In the genomic region with DNA sequence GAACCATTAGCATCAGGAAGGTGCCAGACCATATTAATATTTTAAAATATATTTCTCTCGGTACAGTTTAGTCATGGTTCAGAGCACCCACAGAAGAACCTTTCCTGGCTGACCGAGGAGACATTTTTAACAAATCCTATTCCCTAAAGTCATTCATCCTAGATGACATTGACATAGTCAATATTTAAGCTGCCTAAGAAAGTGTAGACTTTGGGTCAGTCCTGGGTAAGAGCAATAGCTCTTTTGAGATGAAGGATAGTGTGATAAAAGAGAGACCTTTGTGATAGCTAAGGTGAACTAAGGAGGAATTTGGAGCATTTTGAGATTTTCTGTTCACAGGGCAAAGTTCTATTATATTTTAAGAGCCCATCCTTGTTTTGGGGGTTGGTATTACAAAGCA, we compare ENCODE assay signal across 8 cellular contexts. TPM values are rescaled to one million over a fixed set of nuclear protein-coding genes. Genes with fewer than 3 reads are reported as not detected.
A peak's percentile ranks its signal among the peaks of the same experiment; 100 is the strongest.
DNase-seq lines count a peak whose midpoint lies in the region; ATAC-seq, FAIRE-seq and TF ChIP-seq lines count a peak whose summit lies in the region.

No MANE protein-coding gene starts in this region.

- TF ChIP-seq EP300 in HepG2 (IDR thresholded peaks at IDR 0.05; ENCODE audit: low read depth in 2 of 2, low read length in 2 of 2) (peak in 1 of 2 experiments; percentile 45; a peak in 1 of 4 replicates), HepG2 (CRISPR knock-in tag; IDR thresholded peaks at IDR 0.05; ENCODE audit: borderline replicate concordance) (no peak)

- no peak for TF ChIP-seq RAD21 in HepG2 (CRISPR knock-in tag; IDR thresholded peaks at IDR 0.05)

- peaks cover 2% of the 10 kb centered on the region for H3K36me3 Mint-ChIP-seq in activated naive CD8-positive, alpha-beta T cell
- peaks cover 16% of the 10 kb centered on the region for H3K36me3 Mint-ChIP-seq in activated CD4-positive, alpha-beta memory T cell treated with anti-CD3 and anti-CD28 coated beads, Interleukin-2, amount 10 ng/mL, durations not matched to agents 7 days and 5 days (ENCODE audit: low read depth)

- 19% methylated on average over 2 of the region's 2 CpGs for whole genome bisulfite sequencing in HepG2 (ENCODE audit: low lambda C conversion rate)
- 70% methylated on average over 2 of the region's 2 CpGs for WGBS in right lobe of liver (ENCODE audit: insufficient coverage, low coverage, low lambda C conversion rate, missing lambda C conversion rate)
- WGBS in mesodermal cell (ENCODE audit: insufficient coverage in 2 of 2), 2 experiments, result no CpG with 5 or more reads among the region's 2 CpGs
- 76% methylated on average over 2 of the region's 2 CpGs for WGBS in urinary bladder

- in situ Hi-C loops in HepG2 (cut with HindIII; ENCODE audit: extremely low pct_ligation_motif_present, low pct_unique_long_range_greater_than_20kb), result no loop called here

- TSS peak; percentile 21 for BruUV-seq in HepG2 (replicated peaks; lab: Mats Ljungman, UMichigan)

- peak overlapping the region; percentile 37 for H3K27ac ChIP-seq in HepG2 (ENCODE audit: extremely low read length, insufficient read depth, low read length)
- H3K27ac ChIP-seq in right lobe of liver, result no peak overlapping the region
- H3K27ac ChIP-seq in mesodermal cell (ENCODE audit: low read depth, low read length, severe bottlenecking), result peak overlapping the region; percentile 64
- H3K27ac ChIP-seq in urinary bladder (ENCODE audit: low read depth), result peak overlapping the region; percentile 38
- peak overlapping the region in 1 of 2 donors; percentile 50 for H3K27ac ChIP-seq in coronary artery

- no peaks in the 10 kb centered on the region for H3K9me3 Mint-ChIP-seq in activated naive CD8-positive, alpha-beta T cell (ENCODE audit: low read depth)
- H3K9me3 Mint-ChIP-seq in activated CD4-positive, alpha-beta memory T cell treated with anti-CD3 and anti-CD28 coated beads, Interleukin-2, amount 10 ng/mL, durations not matched to agents 7 days and 5 days, result no peaks in the 10 kb centered on the region

- POLR2A ChIA-PET in HepG2 (lab: Yijun Ruan, JAX), result interaction anchor here (1.1 kb wide), 1 partner anchor 12 kb away, joined by 3 read pairs; no protein-coding TSS in a partner anchor
- POLR2A ChIA-PET in activated CD4-positive, alpha-beta memory T cell treated with anti-CD3 and anti-CD28 coated beads, Interleukin-2, amount 10 ng/mL, durations not matched to agents 7 days and 5 days (lab: Charles Lee), result interaction anchor here (1.2 to 1.6 kb wide), 2 partner anchors 25 to 170 kb away, joined by 3 read pairs; no protein-coding TSS in a partner anchor

- ATAC-seq in HepG2, result peak; percentile 74
- no peak for ATAC-seq in right lobe of liver

- H3K36me3 ChIP-seq in HepG2 (replicated peaks in 1 of 2; ENCODE audit: control insufficient read depth in 1 of 2, insufficient read depth in 2 of 2, low read length in 2 of 2) (peaks cover 6 to 15% of the 10 kb centered on the region in 2 experiments), right lobe of liver (peaks cover 0 to 3% (median 0%) of the 10 kb centered on the region in 4 donors), mesodermal cell (ENCODE audit: control insufficient read depth, insufficient read depth, low read length) (peaks cover 37% of the 10 kb centered on the region), urinary bladder (ENCODE audit: insufficient read depth) (no peaks in the 10 kb centered on the region)

- DNase-seq in HepG2 (ENCODE audit: low spot score) (peak; percentile 38), right lobe of liver (no peak), coronary artery (ENCODE audit: low spot score) (no peak), NCI-H128 (lab: John Stamatoyannopoulos, UW; ENCODE audit: unreplicated experiment) (no peak)
- no peak for DNase-seq in activated CD4-positive, alpha-beta memory T cell treated with anti-CD3 and anti-CD28 coated beads, Interleukin-2, amount 10 ng/mL, durations not matched to agents 7 days and 5 days

- no peaks in the 10 kb centered on the region for H3K27me3 ChIP-seq in HepG2 (ENCODE audit: control insufficient read depth in 1 of 2, insufficient read depth in 2 of 2, low read length in 2 of 2)
- H3K27me3 ChIP-seq in right lobe of liver, result no peaks in the 10 kb centered on the region

- H3K79me2 ChIP-seq in HepG2 (ENCODE audit: insufficient read depth, low read length), result peaks cover 22% of the 10 kb centered on the region

- peak overlapping the region; percentile 28; the same call in 1 of the 2 replicates for H3K4me2 ChIP-seq in HepG2 (ENCODE audit: low read depth, low read length)

- no peaks in the 10 kb centered on the region for H3K9me3 ChIP-seq in HepG2 (ENCODE audit: low read length)
- no peaks in the 10 kb centered on the region for H3K9me3 ChIP-seq in right lobe of liver
- no peaks in the 10 kb centered on the region for H3K9me3 ChIP-seq in mesodermal cell (ENCODE audit: control insufficient read depth, low read length)

- no peak overlapping the region for H3K4me3 ChIP-seq in HepG2 (replicated peaks in 1 of 3; ENCODE audit: insufficient read depth in 1 of 3, low read depth in 2 of 3, low read length in 3 of 3)
- no peak overlapping the region for H3K4me3 ChIP-seq in right lobe of liver
- no peak overlapping the region for H3K4me3 ChIP-seq in mesodermal cell (ENCODE audit: extremely low read depth, insufficient read depth, low read length, poor library complexity, severe bottlenecking)
- no peak overlapping the region for H3K4me3 ChIP-seq in urinary bladder (ENCODE audit: low read depth, low read length)
- no peak overlapping the region for H3K4me3 ChIP-seq in coronary artery

- H3K4me1 ChIP-seq in HepG2 (ENCODE audit: insufficient read depth, low read length) (peaks cover 35% of the 10 kb centered on the region), right lobe of liver (peaks cover 0 to 22% (median 0%) of the 10 kb centered on the region in 4 donors), mesodermal cell (ENCODE audit: control insufficient read depth, insufficient read depth, low read length, poor library complexity, severe bottlenecking) (peaks cover 30% of the 10 kb centered on the region), urinary bladder (ENCODE audit: insufficient read depth) (peaks cover 3% of the 10 kb centered on the region)

- intact Hi-C loops in HepG2 (cut with micrococcal nuclease; ENCODE audit: unreplicated experiment) (loop anchor here (5.0 kb wide), 1 partner anchor 144 kb away; no protein-coding TSS in a partner anchor), right lobe of liver (cut with DNase I) (no loop called here)

- TF ChIP-seq CTCF in HepG2 (CRISPR knock-in tag; IDR thresholded peaks at IDR 0.05), result no peak
- TF ChIP-seq CTCF in right lobe of liver (IDR thresholded peaks at IDR 0.05), result no peak
- TF ChIP-seq CTCF in coronary artery (IDR thresholded peaks at IDR 0.05), result no peak

- H3K9ac ChIP-seq in HepG2 (ENCODE audit: insufficient read depth, low read depth, low read length), result no peak overlapping the region

- no peak overlapping the region for H2AFZ ChIP-seq in HepG2 (ENCODE audit: low read length)

- TF ChIP-seq POLR2A in HepG2 (IDR thresholded peaks at IDR 0.05; ENCODE audit: insufficient read depth in 1 of 2, low read depth in 2 of 2, low read length in 2 of 2) (no peak), right lobe of liver (IDR thresholded peaks at IDR 0.05) (no peak)

- CTCF ChIA-PET in HepG2 (lab: Yijun Ruan, JAX; ENCODE audit: low intra/inter-chr PET ratio, low total read pairs), result no interaction called here
- CTCF ChIA-PET in activated CD4-positive, alpha-beta memory T cell treated with anti-CD3 and anti-CD28 coated beads, Interleukin-2, amount 10 ng/mL, durations not matched to agents 7 days and 5 days (lab: Charles Lee), result no interaction called here

- peaks cover 83% of the 10 kb centered on the region for H3K4me1 Mint-ChIP-seq in activated naive CD8-positive, alpha-beta T cell (ENCODE audit: low read depth)
- H3K4me1 Mint-ChIP-seq in activated CD4-positive, alpha-beta memory T cell treated with anti-CD3 and anti-CD28 coated beads, Interleukin-2, amount 10 ng/mL, durations not matched to agents 7 days and 5 days, result peaks cover 37% of the 10 kb centered on the region

- no peaks in the 10 kb centered on the region for H3K27me3 Mint-ChIP-seq in activated naive CD8-positive, alpha-beta T cell
- no peaks in the 10 kb centered on the region for H3K27me3 Mint-ChIP-seq in activated CD4-positive, alpha-beta memory T cell treated with anti-CD3 and anti-CD28 coated beads, Interleukin-2, amount 10 ng/mL, durations not matched to agents 7 days and 5 days

- peak overlapping the region; percentile 78 for H3K27ac Mint-ChIP-seq in activated naive CD8-positive, alpha-beta T cell
- H3K27ac Mint-ChIP-seq in activated CD4-positive, alpha-beta memory T cell treated with anti-CD3 and anti-CD28 coated beads, Interleukin-2, amount 10 ng/mL, durations not matched to agents 7 days and 5 days, result no peak overlapping the region

- FAIRE-seq in HepG2 (lab: Jason Lieb, UNC), result no peak

- H3K4me3 Mint-ChIP-seq in activated naive CD8-positive, alpha-beta T cell, result peak overlapping the region; percentile 45
- no peak overlapping the region for H3K4me3 Mint-ChIP-seq in activated CD4-positive, alpha-beta memory T cell treated with anti-CD3 and anti-CD28 coated beads, Interleukin-2, amount 10 ng/mL, durations not matched to agents 7 days and 5 days

- peaks cover 12% of the 10 kb centered on the region for H4K20me1 ChIP-seq in HepG2 (ENCODE audit: insufficient read depth, low read length)

RNA-seq across cellular contexts. Expression of gene ZNF609, which starts 47.5 kb away (rescaled TPM):
- 8.9 and 9.1 TPM in 2 replicates for total RNA-seq in HepG2 (2016; rRNA removed; fragmentation: Illumina TruSeq; extraction: Trizol)
- total RNA-seq in HepG2 (2016; cell fraction: cytosol; rRNA removed; fragmentation: Illumina TruSeq; extraction: Trizol; ENCODE audit: low read depth), result 16.4 and 18.8 TPM in 2 replicates
- 7.5 and 8.4 TPM in 2 replicates for total RNA-seq in HepG2 (2016; cell fraction: insoluble cytoplasmic fraction; rRNA removed; fragmentation: Illumina TruSeq; extraction: Trizol)
- 9.1 and 10.8 TPM in 2 replicates for total RNA-seq in HepG2 (2016; cell fraction: membrane; rRNA removed; fragmentation: Illumina TruSeq; extraction: Trizol)
- 9.9 and 12.6 TPM in 2 replicates for total RNA-seq in HepG2 (2016; cell fraction: nucleus; rRNA removed; fragmentation: Illumina TruSeq; extraction: Trizol)
- 9.9 and 11.5 TPM in 2 replicates for polyA plus RNA-seq in HepG2 (2011; rRNA removed)
- 5.1 and 6.3 TPM in 2 replicates for polyA plus RNA-seq in HepG2 (2011; cell fraction: cytosol; rRNA removed)
- 8.3 and 14.7 TPM in 2 replicates for polyA plus RNA-seq in HepG2 (2011; cell fraction: nucleus; rRNA removed)
- 9.7 and 11.3 TPM in 2 replicates for polyA plus RNA-seq in HepG2 (2012)
- 0.28 and 0.34 TPM in 2 replicates for polyA plus RNA-seq in HepG2 (2016; cell fraction: cytosol; fragmentation: Illumina TruSeq; extraction: Trizol; ENCODE audit: low read depth)
- 6.2 and 8.7 TPM in 2 replicates for polyA plus RNA-seq in HepG2 (2016; cell fraction: insoluble cytoplasmic fraction; fragmentation: Illumina TruSeq; extraction: Trizol; ENCODE audit: low read depth)
- polyA plus RNA-seq in HepG2 (2016; cell fraction: membrane; fragmentation: Illumina TruSeq; extraction: Trizol; ENCODE audit: low read depth), result 1.2 and 1.5 TPM in 2 replicates
- polyA plus RNA-seq in HepG2 (2016; cell fraction: nucleus; fragmentation: Illumina TruSeq; extraction: Trizol; ENCODE audit: insufficient read depth, low read depth), result 9.8 and 10.0 TPM in 2 replicates
- 24.6 and 47.4 TPM in 2 replicates for polyA minus RNA-seq in HepG2 (2011; rRNA and poly(A)+ RNA removed; ENCODE audit: low replicate concordance)
- 9.9 and 12.1 TPM in 2 replicates for polyA minus RNA-seq in HepG2 (2011; cell fraction: cytosol; rRNA and poly(A)+ RNA removed)
- polyA minus RNA-seq in HepG2 (2011; cell fraction: nucleus; rRNA and poly(A)+ RNA removed), result 19.3 and 20.1 TPM in 2 replicates
- total RNA-seq in right lobe of liver, result 10 to 100 TPM; 10.7 to 16.1 (median 13.5) TPM
- polyA plus RNA-seq in mesodermal cell (2013, experiment 1 of 2), result 31.8 TPM
- polyA plus RNA-seq in mesodermal cell (2013, experiment 2 of 2), result 25.7 TPM
- 23.7 TPM for total RNA-seq in urinary bladder
- polyA plus RNA-seq in urinary bladder, result 15.0 TPM
- 10 to 100 TPM; 30.0 to 34.1 TPM for total RNA-seq in activated CD4-positive, alpha-beta memory T cell treated with anti-CD3 and anti-CD28 coated beads, Interleukin-2, amount 10 ng/mL, durations not matched to agents 7 days and 5 days

Comparison
In these comparisons a context has a peak if more than half of its experiments do, and no peak if none do; other contexts are left out.
1. H3K27ac ChIP-seq: peak in HepG2 (single experiment), mesodermal cell (single experiment) and urinary bladder (single experiment); none in right lobe of liver (0 of 3).